In genomic region chr14:69720912-69721311, GRCh38 we compare ENCODE assay signal across 24 cellular contexts.
"Had no signal": no experiment of that assay in that cellular context is flagged by ENCODE, and none has a peak within 500 bp of the region (broad histone marks: within the 10 kb centered on the region; RNA-seq: fewer than 3 reads in every experiment).

No MANE protein-coding gene starts in this region.

- DNase-seq: activated CD4-positive, alpha-beta memory T cell treated with anti-CD3 and anti-CD28 coated beads, Interleukin-2, amount 10 ng/mL, durations not matched to agents 7 days and 5 days; activated CD4-positive, alpha-beta T cell treated with anti-CD3 and anti-CD28 coated beads for 48 hours; activated effector memory CD4-positive, alpha-beta T cell treated with anti-CD3 and anti-CD28 coated beads, Interleukin-2, amount 50 U/mL, for 16 hours; activated naive CD4-positive, alpha-beta T cell treated with anti-CD3 and anti-CD28 coated beads, Interleukin-2, amount 10 ng/mL, durations not matched to agents 7 days and 5 days; activated T-cell treated with anti-CD3 and anti-CD28 coated beads, Interleukin-2, amount 50 U/mL, for 4 hours; anterior cingulate cortex; colonic mucosa; dorsolateral prefrontal cortex; effector memory CD8-positive, alpha-beta T cell; glutamatergic neuron; mesendoderm; mucosa of descending colon; stimulated activated CD4-positive, alpha-beta T cell treated with anti-CD3 and anti-CD28 coated beads, Interleukin-4, amount 100 ng/mL, for 4 hours; stimulated activated naive CD8-positive, alpha-beta T cell treated with anti-CD3 and anti-CD28 coated beads, Interleukin-15, Interleukin-2, amounts not matched to agents 100 U/mL and 50 U/mL, for 24 hours had no signal

- H3K27me3 ChIP-seq: colonic mucosa, dorsolateral prefrontal cortex, esophagus muscularis mucosa, hepatocyte, right atrium auricular region, tibial nerve had no signal

- H3K4me3 Mint-ChIP-seq: activated CD4-positive, alpha-beta memory T cell treated with anti-CD3 and anti-CD28 coated beads, Interleukin-2, amount 10 ng/mL, durations not matched to agents 7 days and 5 days; activated naive CD4-positive, alpha-beta T cell treated with anti-CD3 and anti-CD28 coated beads, Interleukin-2, amount 10 ng/mL, durations not matched to agents 7 days and 5 days; activated T-cell treated with anti-CD3 and anti-CD28 coated beads, Interleukin-2, amount 50 U/mL, for 4 hours; effector memory CD8-positive, alpha-beta T cell; neural crest cell had no signal

- H2AFZ ChIP-seq: hepatocyte had no signal

- FAIRE-seq: endothelial cell of umbilical vein, frontal cortex had no signal

- ATAC-seq: activated T-cell treated with anti-CD3 and anti-CD28 coated beads, Interleukin-2, amount 50 U/mL, for 4 hours; effector memory CD8-positive, alpha-beta T cell; mucosa of descending colon; SK-N-SH treated with all-trans-retinoic acid at 6 μM for 48 hours; stimulated activated naive CD8-positive, alpha-beta T cell treated with anti-CD3 and anti-CD28 coated beads, Interleukin-15, Interleukin-2, amounts not matched to agents 100 U/mL and 50 U/mL, for 24 hours had no signal

- H3K36me3 Mint-ChIP-seq: brain had no signal

- H3K36me3 ChIP-seq: colonic mucosa, esophagus muscularis mucosa, right atrium auricular region, tibial nerve had no signal

- H3K9me3 ChIP-seq: colonic mucosa, esophagus muscularis mucosa, mucosa of descending colon, right atrium auricular region, tibial nerve had no signal

- H3K9me3 Mint-ChIP-seq: activated CD4-positive, alpha-beta memory T cell treated with anti-CD3 and anti-CD28 coated beads, Interleukin-2, amount 10 ng/mL, durations not matched to agents 7 days and 5 days; activated naive CD4-positive, alpha-beta T cell treated with anti-CD3 and anti-CD28 coated beads, Interleukin-2, amount 10 ng/mL, durations not matched to agents 7 days and 5 days; activated T-cell treated with anti-CD3 and anti-CD28 coated beads, Interleukin-2, amount 50 U/mL, for 4 hours; effector memory CD8-positive, alpha-beta T cell; neural crest cell had no signal

- H3K27me3 Mint-ChIP-seq: activated CD4-positive, alpha-beta memory T cell treated with anti-CD3 and anti-CD28 coated beads, Interleukin-2, amount 10 ng/mL, durations not matched to agents 7 days and 5 days; effector memory CD8-positive, alpha-beta T cell had no signal

- H3K4me3 ChIP-seq: colonic mucosa, dorsolateral prefrontal cortex, esophagus muscularis mucosa, hepatocyte, mucosa of descending colon, right atrium auricular region, tibial nerve had no signal

- H3K27ac ChIP-seq: colonic mucosa, esophagus muscularis mucosa, tibial nerve had no signal

- H3K4me2 ChIP-seq: hepatocyte had no signal

- H3K27ac Mint-ChIP-seq: activated CD4-positive, alpha-beta memory T cell treated with anti-CD3 and anti-CD28 coated beads, Interleukin-2, amount 10 ng/mL, durations not matched to agents 7 days and 5 days; activated naive CD4-positive, alpha-beta T cell treated with anti-CD3 and anti-CD28 coated beads, Interleukin-2, amount 10 ng/mL, durations not matched to agents 7 days and 5 days; effector memory CD8-positive, alpha-beta T cell; progenitor cell of endocrine pancreas had no signal
